ENCODE assay signal across 8 cellular contexts in the genomic region with DNA sequence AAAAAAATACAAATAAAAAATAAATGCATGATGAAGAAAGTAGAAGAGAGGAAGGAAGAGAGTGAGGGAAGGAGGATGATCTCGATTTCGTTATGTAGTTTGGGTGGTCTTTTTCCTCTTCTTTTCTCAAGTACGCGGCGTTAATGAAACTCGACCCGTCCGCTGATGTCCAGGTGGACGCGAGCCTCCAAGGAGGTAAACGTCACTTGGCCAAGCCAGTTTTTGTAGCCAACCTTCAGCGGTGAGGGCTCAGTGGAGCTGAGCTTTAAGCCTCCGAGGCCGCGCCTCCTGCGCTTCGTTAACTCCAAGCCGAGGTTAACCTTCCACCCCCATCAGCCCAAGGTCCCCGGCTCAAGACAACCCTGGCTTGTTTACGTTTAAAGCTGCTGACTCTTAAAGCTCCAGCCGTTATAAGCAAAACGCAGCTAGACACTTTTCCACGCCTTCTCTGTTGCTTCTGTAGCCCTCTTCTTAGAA. TPM values are rescaled to one million over a fixed set of nuclear protein-coding genes. Genes with fewer than 3 reads are reported as not detected.
DNase-seq lines count a peak whose midpoint lies in the region; ATAC-seq and TF ChIP-seq lines count a peak whose summit lies in the region.

No MANE protein-coding gene starts in this region.

- H3K36me3 ChIP-seq in heart left ventricle, result no peaks in the 10 kb centered on the region

- 6 to 18% (median 12%) methylated on average over 23 of the region's 23 CpGs for WGBS in heart left ventricle, 4 donors

- H3K27ac ChIP-seq in heart left ventricle, result peak overlapping the region in 11 of 12 donors; percentile 10 to 94 (median 50)

- ATAC-seq in GM19023 (IDR thresholded peaks at IDR 0.05; ENCODE audit: unreplicated experiment), result peak; percentile 18
- no peak for ATAC-seq in heart left ventricle
- ATAC-seq in GM18519 (IDR thresholded peaks at IDR 0.05; ENCODE audit: low FRiP score, unreplicated experiment), result no peak

- peak overlapping the region; percentile 30 to 98 (median 88) for H3K4me3 ChIP-seq in heart left ventricle

- TF ChIP-seq POLR2A in heart left ventricle (IDR thresholded peaks at IDR 0.05), result no peak

- H3K4me1 ChIP-seq in heart left ventricle, result peaks cover 0 to 47% (median 16%) of the 10 kb centered on the region in 12 donors

- H3K27me3 ChIP-seq in heart left ventricle, result no peaks in the 10 kb centered on the region

- intact Hi-C loops in heart left ventricle (cut with DNase I), result loop anchor here in 7 of 10 donors (5.0 to 10.0 kb wide), 7 partner anchors 51 to 729 kb away; no protein-coding TSS in a partner anchor
- intact Hi-C loops in posterior vena cava (cut with DNase I), result loop anchor here in 1 of 2 donors (5.0 kb wide), 1 partner anchor 49 kb away; no protein-coding TSS in a partner anchor

- DNase-seq in AG08396 (ENCODE audit: low spot score) (peak; percentile 25), NCI-H69 (lab: John Stamatoyannopoulos, UW) (peak; percentile 24), heart left ventricle (peak in 3 of 5 donors; percentile 25 to 38 (median 33)), posterior vena cava (ENCODE audit: low spot score) (peak; percentile 81), NCI-H446 (lab: John Stamatoyannopoulos, UW) (no peak)
- DNase-seq in activated naive CD4-positive, alpha-beta T cell treated with Interleukin-2 at 50 U/mL for 16 hours, result peak; percentile 44

- TF ChIP-seq CTCF in heart left ventricle (IDR thresholded peaks at IDR 0.05), result no peak

- no peaks in the 10 kb centered on the region for H3K9me3 ChIP-seq in heart left ventricle

RNA-seq across cellular contexts. Expression of gene ITPR2, which starts 0.7 kb away (rescaled TPM):
- total RNA-seq in heart left ventricle (10 to 100 TPM in 7 of 9 donors, 1 to 10 TPM in 2; 6.1 to 45.6 (median 14.1) TPM), posterior vena cava (10 to 100 TPM; 38.8 to 40.3 TPM)
- polyA plus RNA-seq in heart left ventricle, result 1 to 10 TPM; 3.4 to 4.0 TPM

Comparison
In these comparisons a context has a peak if more than half of its experiments do, and no peak if none do; other contexts are left out.
1. DNase-seq: peak in AG08396 (single experiment), NCI-H69 (single experiment), activated naive CD4-positive, alpha-beta T cell treated with Interleukin-2 at 50 U/mL for 16 hours (single experiment), heart left ventricle (3 of 5) and posterior vena cava (single experiment); none in NCI-H446 (0 of 2).